In genomic region chr5:154110054-154110453, GRCh38 we compare ENCODE assay signal across 28 cellular contexts.
"Had no signal": no experiment of that assay in that cellular context is flagged by ENCODE, and none has a peak within 500 bp of the region (broad histone marks: within the 10 kb centered on the region; RNA-seq: fewer than 3 reads in every experiment).

No MANE protein-coding gene starts in this region.

- H3K36me3 ChIP-seq: neural progenitor cell, ovary, right lobe of liver, sigmoid colon, stomach, thoracic aorta, tibial artery, transverse colon, upper lobe of right lung, uterus had no signal

- H3K9me3 ChIP-seq: ovary, psoas muscle, right lobe of liver, sigmoid colon, stomach, thoracic aorta, tibial artery, transverse colon, upper lobe of right lung, uterus had no signal

- H2AFZ ChIP-seq: neural progenitor cell, parathyroid adenoma had no signal

- H3K4me3 Mint-ChIP-seq: natural killer cell; nephron; stimulated activated effector memory CD8-positive, alpha-beta T cell treated with anti-CD3 and anti-CD28 coated beads, Interleukin-12 subunit alpha, Interleukin-12 subunit beta, amount 100 ng/mL, for 72 hours; stimulated activated naive B cell treated with anti-CD40 and anti-IgM and Interleukin-4, amounts not matched to agents 10 μg/mL and 1 μg/mL and 100 μg/mL, for 72 hours; stimulated activated naive CD8-positive, alpha-beta T cell treated with anti-CD3 and anti-CD28 coated beads, Interleukin-15, Interleukin-2, amounts not matched to agents 100 ng/mL and 50 ng/mL, for 24 hours; type B pancreatic cell had no signal

- H3K79me2 ChIP-seq: parathyroid adenoma had no signal

- H3K4me3 ChIP-seq: neural progenitor cell, ovary, psoas muscle, right lobe of liver, sigmoid colon, stomach, thoracic aorta, tibial artery, transverse colon, upper lobe of right lung, uterus had no signal

- H3K27ac ChIP-seq: neural progenitor cell, ovary, parathyroid adenoma, psoas muscle, right lobe of liver, sigmoid colon, stomach, thoracic aorta, tibial artery, transverse colon, upper lobe of right lung, uterus had no signal

- H3K9ac ChIP-seq: neural progenitor cell, parathyroid adenoma had no signal

- H3K4me1 ChIP-seq: parathyroid adenoma, psoas muscle, right lobe of liver, sigmoid colon, stomach, tibial artery, transverse colon, upper lobe of right lung, uterus had no signal

- ATAC-seq: natural killer cell; psoas muscle; right cardiac atrium; stimulated activated effector memory CD8-positive, alpha-beta T cell treated with anti-CD3 and anti-CD28 coated beads, Interleukin-12 subunit alpha, Interleukin-12 subunit beta, amount 100 ng/mL, for 72 hours; stimulated activated naive B cell treated with anti-CD40 and anti-IgM and Interleukin-4, amounts not matched to agents 10 μg/mL and 1 μg/mL and 100 μg/mL, for 72 hours; upper lobe of right lung had no signal

- H3K27ac Mint-ChIP-seq: natural killer cell; nephron; progenitor cell of endocrine pancreas; stimulated activated naive B cell treated with anti-CD40 and anti-IgM and Interleukin-4, amounts not matched to agents 10 μg/mL and 1 μg/mL and 100 μg/mL, for 72 hours; stimulated activated naive CD8-positive, alpha-beta T cell treated with anti-CD3 and anti-CD28 coated beads, Interleukin-15, Interleukin-2, amounts not matched to agents 100 ng/mL and 50 ng/mL, for 24 hours; type B pancreatic cell had no signal

- H3K4me2 ChIP-seq: neural progenitor cell had no signal

- FAIRE-seq: small intestine had no signal

- DNase-seq: natural killer cell; occipital lobe; ovary; posterior cingulate gyrus; psoas muscle; right cardiac atrium; right lobe of liver; sigmoid colon; small intestine; stimulated activated CD4-positive, alpha-beta T cell treated with anti-CD3 and anti-CD28 coated beads, Interleukin-15, amount 100 ng/mL, for 24 hours; stimulated activated CD4-positive, alpha-beta T cell treated with anti-CD3 and anti-CD28 coated beads, Interleukin-2, amount 100 ng/mL, for 24 hours; stimulated activated CD4-positive, alpha-beta T cell treated with anti-CD3 and anti-CD28 coated beads, Interleukin-2, amount 100 ng/mL, for 48 hours; stimulated activated CD4-positive, alpha-beta T cell treated with anti-CD3 and anti-CD28 coated beads, Interleukin-4, amount 100 ng/mL, for 24 hours; stimulated activated naive B cell treated with anti-CD40 and anti-IgM and Interleukin-4, amounts not matched to agents 10 μg/mL and 1 μg/mL and 100 μg/mL, for 72 hours; stimulated activated naive CD4-positive, alpha-beta T cell treated with Interleukin-2 at 50 U/mL for 16 hours; stomach; tibial artery; transverse colon; upper lobe of right lung; uterus had no signal

- H3K9me3 Mint-ChIP-seq: natural killer cell; nephron; neural progenitor cell; stimulated activated effector memory CD8-positive, alpha-beta T cell treated with anti-CD3 and anti-CD28 coated beads, Interleukin-12 subunit alpha, Interleukin-12 subunit beta, amount 100 ng/mL, for 72 hours; stimulated activated naive B cell treated with anti-CD40 and anti-IgM and Interleukin-4, amounts not matched to agents 10 μg/mL and 1 μg/mL and 100 μg/mL, for 72 hours; stimulated activated naive CD8-positive, alpha-beta T cell treated with anti-CD3 and anti-CD28 coated beads, Interleukin-15, Interleukin-2, amounts not matched to agents 100 ng/mL and 50 ng/mL, for 24 hours; type B pancreatic cell had no signal

- H3K27me3 ChIP-seq: neural progenitor cell, ovary, right lobe of liver, sigmoid colon, stomach, tibial artery, transverse colon, upper lobe of right lung, uterus had no signal

- H3K36me3 Mint-ChIP-seq: natural killer cell; stimulated activated effector memory CD8-positive, alpha-beta T cell treated with anti-CD3 and anti-CD28 coated beads, Interleukin-12 subunit alpha, Interleukin-12 subunit beta, amount 100 ng/mL, for 72 hours; stimulated activated naive B cell treated with anti-CD40 and anti-IgM and Interleukin-4, amounts not matched to agents 10 μg/mL and 1 μg/mL and 100 μg/mL, for 72 hours; type B pancreatic cell had no signal

- H3K4me1 Mint-ChIP-seq: natural killer cell; stimulated activated effector memory CD8-positive, alpha-beta T cell treated with anti-CD3 and anti-CD28 coated beads, Interleukin-12 subunit alpha, Interleukin-12 subunit beta, amount 100 ng/mL, for 72 hours had no signal
